In the genomic region with DNA sequence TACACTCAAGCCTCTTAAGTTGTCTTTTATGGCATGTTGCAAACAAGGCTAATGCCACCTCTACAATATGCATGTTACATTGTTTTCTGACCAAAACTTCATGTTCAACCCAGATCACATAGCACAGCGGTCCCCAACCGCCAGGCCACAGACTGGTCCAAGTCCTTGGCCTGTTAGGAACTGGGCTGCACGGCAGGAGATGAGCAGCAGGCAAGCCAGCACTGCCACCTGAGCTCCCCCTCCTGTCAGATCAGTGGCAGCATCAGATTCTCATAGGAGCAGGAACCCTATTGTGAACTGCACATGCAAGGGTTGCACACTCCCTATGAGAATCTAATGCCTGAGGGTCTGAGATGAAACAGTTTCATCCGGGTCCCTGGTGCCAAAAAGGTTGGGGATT, we compare ENCODE assay signal across 1 cellular context.
TF ChIP-seq lines count a peak whose summit lies in the region.

No MANE protein-coding gene starts in this region.

TF ChIP-seq in GM12878, 131 proteins besides CTCF, POLR2A, EP300 and RAD21 (continued from another document):
- no peak for TF ChIP-seq ZNF217 (IDR thresholded peaks at IDR 0.05)
- no peak for TF ChIP-seq STAT1 (conservative IDR thresholded peaks at IDR 0.05)
- TF ChIP-seq HDAC2 (IDR thresholded peaks at IDR 0.05): no peak
- no peak for TF ChIP-seq RBBP5 (conservative IDR thresholded peaks at IDR 0.05)
- TF ChIP-seq ATF7 (IDR thresholded peaks at IDR 0.05; ENCODE audit: low read depth): no peak
- TF ChIP-seq ZSCAN29 (IDR thresholded peaks at IDR 0.05): no peak
- TF ChIP-seq GABPA (IDR thresholded peaks at IDR 0.05; ENCODE audit: low read depth): no peak
